Comparison of ENCODE assay signal across 22 cellular contexts in genomic region chr14:93685121-93685520, GRCh38.
DNase-seq lines count a peak whose midpoint lies in the region; ATAC-seq and TF ChIP-seq lines count a peak whose summit lies in the region.
"Had no signal": no experiment of that assay in that cellular context is flagged by ENCODE, and none has a peak within 500 bp of the region (broad histone marks: within the 10 kb centered on the region; RNA-seq: fewer than 3 reads in every experiment).

No MANE protein-coding gene starts in this region.

- H3K9ac ChIP-seq in mesendoderm (ENCODE audit: low read length) = no peak overlapping the region
- H3K9ac ChIP-seq: BLaER1 treated with 17β-estradiol and CSF1 and Interleukin-3, amounts not matched to agents 10 nM and 100 nM had no signal

- TF ChIP-seq EP300 in tibial nerve (IDR thresholded peaks at IDR 0.05) = no peak

- no peak overlapping the region for H3K4me2 ChIP-seq in mesendoderm (ENCODE audit: low read length)
- H3K4me2 ChIP-seq: A549; BLaER1 treated with 17β-estradiol and CSF1 and Interleukin-3, amounts not matched to agents 10 nM and 100 nM had no signal

- no peak overlapping the region for H3K4me3 Mint-ChIP-seq in brain
- H3K4me3 Mint-ChIP-seq: B cell; CD4-positive, alpha-beta T cell; CD8-positive, alpha-beta T cell had no signal

- TF ChIP-seq CTCF in brain (conservative IDR thresholded peaks at IDR 0.05) (no peak), tibial nerve (IDR thresholded peaks at IDR 0.05) (no peak)

- H2BK15ac ChIP-seq in mesendoderm (replicated peaks; ENCODE audit: low read depth) = peak overlapping the region; percentile 85

- H3K9me3 Mint-ChIP-seq in brain = no peaks in the 10 kb centered on the region
- H3K9me3 Mint-ChIP-seq: CD4-positive, alpha-beta T cell; CD8-positive, alpha-beta T cell had no signal

- no peak overlapping the region for H2AK5ac ChIP-seq in mesendoderm (ENCODE audit: low read length)

- no peak overlapping the region for H4K8ac ChIP-seq in mesendoderm (ENCODE audit: low read depth, low read length)

- TF ChIP-seq POLR2A in tibial nerve (IDR thresholded peaks at IDR 0.05) = no peak

- no peaks in the 10 kb centered on the region for H3K79me2 ChIP-seq in mesendoderm (ENCODE audit: control insufficient read depth, insufficient read depth, low read length)

- H3K4me1 ChIP-seq in mesendoderm (ENCODE audit: control insufficient read depth, low read depth, low read length) (peaks cover 11% of the 10 kb centered on the region), tibial nerve (peaks cover 0 to 9% (median 0%) of the 10 kb centered on the region in 4 donors)
- H3K4me1 ChIP-seq: A549, Caco-2 had no signal

- H3K4me3 ChIP-seq in mesendoderm (ENCODE audit: low read length) (no peak overlapping the region), tibial nerve (no peak overlapping the region)
- H3K4me3 ChIP-seq: A549; BLaER1 treated with 17β-estradiol and CSF1 and Interleukin-3, amounts not matched to agents 10 nM and 100 nM; GM12878 had no signal

- no peak overlapping the region for H4K5ac ChIP-seq in mesendoderm (ENCODE audit: low read length)

- H3K27me3 Mint-ChIP-seq in brain = no peaks in the 10 kb centered on the region

- H3K9me3 ChIP-seq in tibial nerve = no peaks in the 10 kb centered on the region

- H3K4me1 Mint-ChIP-seq in brain = peaks cover 50% of the 10 kb centered on the region
- H3K4me1 Mint-ChIP-seq: B cell had no signal

- no peaks in the 10 kb centered on the region for H3K27me3 ChIP-seq in mesendoderm (ENCODE audit: insufficient read depth, low read length, poor library complexity)
- H3K27me3 ChIP-seq in tibial nerve = no peaks in the 10 kb centered on the region
- H3K27me3 ChIP-seq: BLaER1 treated with 17β-estradiol and CSF1 and Interleukin-3, amounts not matched to agents 10 nM and 100 nM had no signal

- H3K27ac ChIP-seq in mesendoderm (ENCODE audit: low read depth, low read length) (no peak overlapping the region), tibial nerve (peak overlapping the region in 3 of 4 donors; percentile 45 to 78 (median 62))
- H3K27ac ChIP-seq: 22Rv1; A549; BLaER1 treated with 17β-estradiol and CSF1 and Interleukin-3, amounts not matched to agents 10 nM and 100 nM; C4-2B had no signal

- no peak overlapping the region for H2BK5ac ChIP-seq in mesendoderm (ENCODE audit: low read length)

- no peak overlapping the region for H2BK120ac ChIP-seq in mesendoderm (ENCODE audit: low read depth, low read length)

- H3K18ac ChIP-seq in mesendoderm (ENCODE audit: low read length) = no peak overlapping the region

- no peak for ATAC-seq in SK-N-SH treated with all-trans-retinoic acid at 6 μM for 48 hours
- ATAC-seq: A549; CD8-positive, alpha-beta T cell; GM12878 had no signal

- no peak overlapping the region for H3K4ac ChIP-seq in mesendoderm (ENCODE audit: low read depth, low read length)

- no peaks in the 10 kb centered on the region for H3K79me1 ChIP-seq in mesendoderm (ENCODE audit: low read length)

- H3K27ac Mint-ChIP-seq in brain = peak overlapping the region in 3 of 5 experiments; percentile 9 to 29 (median 9)
- H3K27ac Mint-ChIP-seq: B cell; CD4-positive, alpha-beta T cell; CD8-positive, alpha-beta T cell had no signal

- no peak overlapping the region for H3K56ac ChIP-seq in mesendoderm (ENCODE audit: low read length)

- H3K23ac ChIP-seq in mesendoderm (ENCODE audit: low read length) = no peak overlapping the region

- H3K36me3 ChIP-seq in mesendoderm (ENCODE audit: control insufficient read depth, insufficient read depth, low read length) (no peaks in the 10 kb centered on the region), tibial nerve (no peaks in the 10 kb centered on the region)
- H3K36me3 ChIP-seq: BLaER1 treated with 17β-estradiol and CSF1 and Interleukin-3, amounts not matched to agents 10 nM and 100 nM had no signal

- WGBS in mesendoderm (ENCODE audit: extremely low coverage, insufficient coverage, low lambda C conversion rate) = no CpG with 5 or more reads among the region's 5 CpGs
- WGBS in tibial nerve, 2 donors = 31 to 49% methylated on average over 5 of the region's 5 CpGs

- peaks cover 38% of the 10 kb centered on the region for H3K36me3 Mint-ChIP-seq in brain
- H3K36me3 Mint-ChIP-seq: CD8-positive, alpha-beta T cell had no signal

- DNase-seq in mesendoderm (no peak), tibial nerve (ENCODE audit: low spot score in 2 of 2) (no peak), DMS 273 treated with DMSO at 0.1 percent for 48 hours (lab: John Stamatoyannopoulos, UW) (no peak)
- DNase-seq: AML-193; Caco-2; Calu3; CD4-positive, alpha-beta T cell; CD8-positive, alpha-beta T cell; DMS153; DMS53; DMS79; DND-41; EL; GDM1 had no signal

TF ChIP-seq in SK-N-SH treated with all-trans-retinoic acid at 6 μM for 48 hours, 23 proteins besides CTCF, POLR2A, EP300 and RAD21:
- TF ChIP-seq ZFP3 (CRISPR knock-in tag; IDR thresholded peaks at IDR 0.05) = no peak
- no peak for TF ChIP-seq CSDC2 (CRISPR knock-in tag; IDR thresholded peaks at IDR 0.05)
- no peak for TF ChIP-seq CREB5 (CRISPR knock-in tag; IDR thresholded peaks at IDR 0.05; ENCODE audit: low read depth)
- no peak for TF ChIP-seq POU6F1 (CRISPR knock-in tag; IDR thresholded peaks at IDR 0.05; ENCODE audit: borderline replicate concordance, low read depth)
- TF ChIP-seq TOX (CRISPR knock-in tag; IDR thresholded peaks at IDR 0.05; ENCODE audit: borderline replicate concordance) = no peak
- no peak for TF ChIP-seq RARB (CRISPR knock-in tag; IDR thresholded peaks at IDR 0.05)
- no peak for TF ChIP-seq ARNTL (CRISPR knock-in tag; IDR thresholded peaks at IDR 0.05; ENCODE audit: borderline replicate concordance, low read depth)
- no peak for TF ChIP-seq TSHZ2 (CRISPR knock-in tag; IDR thresholded peaks at IDR 0.05)
